5 cellular contexts compared by ENCODE assay signal in genomic region chrX:456146-456545, GRCh38.
"Had no signal": no experiment of that assay in that cellular context is flagged by ENCODE, and none has a peak within 500 bp of the region (broad histone marks: within the 10 kb centered on the region; RNA-seq: fewer than 3 reads in every experiment).

No MANE protein-coding gene starts in this region.

- H3K27ac ChIP-seq: HL-60, KMS-11 had no signal

- H3K4me3 ChIP-seq: K562 had no signal

- DNase-seq: IMR-90, KG1 had no signal
